Comparison of ENCODE assay signal across 8 cellular contexts in the genomic region with DNA sequence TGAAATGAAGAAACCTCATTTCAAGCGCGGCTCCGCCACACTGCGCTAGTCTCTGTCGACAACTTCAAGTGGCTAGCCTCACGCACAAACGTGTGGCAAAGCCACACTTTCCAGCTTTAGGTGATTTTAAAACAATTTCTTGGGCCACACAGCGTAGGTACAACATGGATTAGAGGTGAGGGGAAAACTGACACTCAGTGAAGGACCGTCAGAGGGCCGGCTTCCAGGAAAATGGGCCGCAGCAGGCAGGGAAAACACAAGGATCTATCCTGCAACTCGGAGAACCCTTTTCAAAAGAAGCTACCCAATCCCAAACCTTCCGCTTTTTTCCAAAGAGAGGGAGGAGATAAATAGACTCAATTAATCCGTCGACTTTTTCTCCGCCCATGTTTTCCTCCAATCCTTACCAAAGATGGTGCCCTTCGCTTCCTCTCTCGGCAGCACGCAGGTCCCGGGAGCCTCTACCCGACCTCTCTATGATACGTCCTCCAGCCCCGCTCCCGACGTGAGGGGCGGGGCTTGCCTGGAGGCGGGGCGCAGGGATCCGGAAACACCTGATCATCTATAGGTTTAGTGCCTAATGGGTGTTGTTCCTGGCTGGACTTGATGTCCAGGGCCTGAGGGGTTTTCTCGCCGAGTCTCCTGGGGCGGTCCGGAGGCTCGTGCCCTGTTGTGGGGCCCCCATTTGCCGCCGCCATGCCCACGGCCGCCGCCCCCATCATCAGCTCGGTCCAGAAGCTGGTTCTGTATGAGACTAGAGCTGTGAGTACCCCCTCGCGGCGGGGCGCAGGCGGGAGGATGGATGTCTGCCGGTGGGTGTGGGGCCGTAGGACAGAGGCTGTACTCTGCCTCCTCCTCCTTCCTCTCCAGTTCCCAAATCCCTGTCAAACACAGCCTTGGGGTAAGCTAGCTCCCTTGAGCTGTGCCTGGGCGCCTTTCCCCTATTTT. TPM values are rescaled to one million over a fixed set of nuclear protein-coding genes. Genes with fewer than 3 reads are reported as not detected.
DNase-seq lines count a peak whose midpoint lies in the region; ATAC-seq, FAIRE-seq and TF ChIP-seq lines count a peak whose summit lies in the region.

A gene (minus strand): TSS at position 463 of the 948 bp plus-strand sequence. CDS start 15,457 bp downstream, outside the sequence.
A gene (plus strand): TSS at position 557 of the 948 bp plus-strand sequence. CDS start 140 bp downstream, at position 697.

- H3K9ac ChIP-seq in neural cell (ENCODE audit: low read length): peak within 1 kb of the TSS; percentile 86

- H4K20me1 ChIP-seq in neural cell (ENCODE audit: insufficient read depth): no peaks in the 10 kb centered on the region

- DNase-seq in ELR (ENCODE audit: low read depth) (peak; percentile 95), H54 (ENCODE audit: insufficient read length, low spot score) (peak; percentile 65), LoVo (ENCODE audit: low spot score) (peak; percentile 93), RWPE2 (ENCODE audit: low spot score) (peak; percentile 90), fibroblast of the conjunctiva (ENCODE audit: low read depth) (peak; percentile 86), stomach (peak; percentile 95)
- peak; percentile 96 for DNase-seq in activated effector memory CD4-positive, alpha-beta T cell treated with anti-CD3 and anti-CD28 coated beads, Interleukin-2, amount 50 U/mL, for 16 hours

- ATAC-seq in RWPE2 (ENCODE audit: low read depth): peak; percentile 97

- peak within 1 kb of the TSS; percentile 48 for H3K4me3 ChIP-seq in RWPE2 (ENCODE audit: severe bottlenecking)
- peak within 1 kb of the TSS; percentile 81 for H3K4me3 ChIP-seq in neural cell (ENCODE audit: low read length)
- H3K4me3 ChIP-seq in stomach: peak within 1 kb of the TSS; percentile 65 to 87 (median 82)

- peak within 1 kb of the TSS; percentile 97 for H2AFZ ChIP-seq in neural cell (ENCODE audit: low read depth, low read length)

- peaks cover 9% of the 10 kb centered on the region for H3K79me2 ChIP-seq in neural cell (replicated peaks; ENCODE audit: insufficient read depth, low read length)

- TF ChIP-seq EP300 in neural cell (conservative IDR thresholded peaks at IDR 0.05; ENCODE audit: poor library complexity, severe bottlenecking) (peak; percentile 16), stomach (IDR thresholded peaks at IDR 0.05) (no peak)

- H3K9me2 ChIP-seq in neural cell (ENCODE audit: insufficient read depth, low read length): no peaks in the 10 kb centered on the region

- TF ChIP-seq POLR2A in H54 (IDR thresholded peaks at IDR 0.05; ENCODE audit: low read depth, low read length) (peak; percentile 29; the same call in 1 of the 2 replicates), stomach (IDR thresholded peaks at IDR 0.05) (peak in 1 of 4 donors; percentile 7)

- FAIRE-seq in H54 (lab: Jason Lieb, UNC): peak; percentile 67

- H3K4me1 ChIP-seq in RWPE2 (ENCODE audit: insufficient read depth, poor library complexity, severe bottlenecking) (peaks cover 18% of the 10 kb centered on the region), stomach (peaks cover 0 to 38% (median 29%) of the 10 kb centered on the region in 4 donors)

- H3K27ac ChIP-seq in RWPE2 (ENCODE audit: poor library complexity, severe bottlenecking) (peak within 1 kb of the TSS; percentile 33), neural cell (ENCODE audit: low read length) (peak within 1 kb of the TSS; percentile 90), stomach (peak within 1 kb of the TSS; percentile 84 to 95 (median 90))

- TF ChIP-seq RAD21 in neural cell (conservative IDR thresholded peaks at IDR 0.05): no peak

- H3K9me3 ChIP-seq in RWPE2 (ENCODE audit: severe bottlenecking) (no peaks in the 10 kb centered on the region), neural cell (ENCODE audit: low read length) (no peaks in the 10 kb centered on the region), stomach (no peaks in the 10 kb centered on the region)

- peak within 1 kb of the TSS; percentile 81 for H3K4me2 ChIP-seq in neural cell (ENCODE audit: low read length)

- peaks cover 9% of the 10 kb centered on the region for H3F3A ChIP-seq in neural cell (ENCODE audit: insufficient read depth, low read length, poor library complexity, severe bottlenecking)

- WGBS in stomach, 5 donors: 0% methylated on average over 29 to 48 of the region's 48 CpGs

- H3K36me3 ChIP-seq in RWPE2 (ENCODE audit: low read depth) (0 out of 2 replicates have a peak, but pooled peaks cover under 1% of the 10 kb centered on the region), neural cell (ENCODE audit: insufficient read depth, low read length) (peaks cover 3% of the 10 kb centered on the region), stomach (peaks cover 0 to 5% (median 0%) of the 10 kb centered on the region in 4 donors)

- peak; percentile 35 for TF ChIP-seq CTCF in RWPE2 (IDR thresholded peaks at IDR 0.05; ENCODE audit: poor library complexity, severe bottlenecking)
- peak; percentile 69 for TF ChIP-seq CTCF in neural cell (IDR thresholded peaks at IDR 0.05; ENCODE audit: poor library complexity, severe bottlenecking)
- TF ChIP-seq CTCF in stomach (IDR thresholded peaks at IDR 0.05): peak in 1 of 7 experiments; percentile 15

- H3K27me3 ChIP-seq in RWPE2 (ENCODE audit: insufficient read depth, poor library complexity, severe bottlenecking): no peaks in the 10 kb centered on the region
- H3K27me3 ChIP-seq in neural cell (ENCODE audit: insufficient read depth, low read depth, low read length): no peaks in the 10 kb centered on the region
- no peaks in the 10 kb centered on the region for H3K27me3 ChIP-seq in stomach

- intact Hi-C loops in stomach (cut with DNase I; ENCODE audit: low total_unique reads): no loop called here

TF ChIP-seq in neural cell, 6 proteins besides CTCF, POLR2A, EP300 and RAD21:
- TF ChIP-seq EZH2 (IDR thresholded peaks at IDR 0.05; ENCODE audit: borderline replicate concordance, insufficient read depth, low read length, poor library complexity, severe bottlenecking) (no peak), SMC3 (conservative IDR thresholded peaks at IDR 0.05; ENCODE audit: poor library complexity) (no peak), MXI1 (conservative IDR thresholded peaks at IDR 0.05; ENCODE audit: poor library complexity, severe bottlenecking) (peak; percentile 63), POLR2AphosphoS5 (IDR thresholded peaks at IDR 0.05) (peak; percentile 63), TAF1 (IDR thresholded peaks at IDR 0.05; ENCODE audit: low read depth) (peak; percentile 49)
- TF ChIP-seq, protein P1, sequence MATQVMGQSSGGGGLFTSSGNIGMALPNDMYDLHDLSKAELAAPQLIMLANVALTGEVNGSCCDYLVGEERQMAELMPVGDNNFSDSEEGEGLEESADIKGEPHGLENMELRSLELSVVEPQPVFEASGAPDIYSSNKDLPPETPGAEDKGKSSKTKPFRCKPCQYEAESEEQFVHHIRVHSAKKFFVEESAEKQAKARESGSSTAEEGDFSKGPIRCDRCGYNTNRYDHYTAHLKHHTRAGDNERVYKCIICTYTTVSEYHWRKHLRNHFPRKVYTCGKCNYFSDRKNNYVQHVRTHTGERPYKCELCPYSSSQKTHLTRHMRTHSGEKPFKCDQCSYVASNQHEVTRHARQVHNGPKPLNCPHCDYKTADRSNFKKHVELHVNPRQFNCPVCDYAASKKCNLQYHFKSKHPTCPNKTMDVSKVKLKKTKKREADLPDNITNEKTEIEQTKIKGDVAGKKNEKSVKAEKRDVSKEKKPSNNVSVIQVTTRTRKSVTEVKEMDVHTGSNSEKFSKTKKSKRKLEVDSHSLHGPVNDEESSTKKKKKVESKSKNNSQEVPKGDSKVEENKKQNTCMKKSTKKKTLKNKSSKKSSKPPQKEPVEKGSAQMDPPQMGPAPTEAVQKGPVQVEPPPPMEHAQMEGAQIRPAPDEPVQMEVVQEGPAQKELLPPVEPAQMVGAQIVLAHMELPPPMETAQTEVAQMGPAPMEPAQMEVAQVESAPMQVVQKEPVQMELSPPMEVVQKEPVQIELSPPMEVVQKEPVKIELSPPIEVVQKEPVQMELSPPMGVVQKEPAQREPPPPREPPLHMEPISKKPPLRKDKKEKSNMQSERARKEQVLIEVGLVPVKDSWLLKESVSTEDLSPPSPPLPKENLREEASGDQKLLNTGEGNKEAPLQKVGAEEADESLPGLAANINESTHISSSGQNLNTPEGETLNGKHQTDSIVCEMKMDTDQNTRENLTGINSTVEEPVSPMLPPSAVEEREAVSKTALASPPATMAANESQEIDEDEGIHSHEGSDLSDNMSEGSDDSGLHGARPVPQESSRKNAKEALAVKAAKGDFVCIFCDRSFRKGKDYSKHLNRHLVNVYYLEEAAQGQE (IDR thresholded peaks at IDR 0.05; ENCODE audit: borderline replicate concordance): no peak

RNA-seq across cellular contexts. Expression of the first gene that starts in this region (rescaled TPM):
- polyA plus RNA-seq in neural cell (20.9 and 27.7 TPM in 2 replicates), stomach (10 to 100 TPM in 1 of 3 donors, 1 to 10 TPM in 2; 3.8 to 11.2 (median 4.3) TPM)
- polyA minus RNA-seq in neural cell: 33.4 and 47.1 TPM in 2 replicates
- 10 to 100 TPM in 3 of 5 donors, 1 to 10 TPM in 2; 6.7 to 20.3 (median 15.9) TPM for total RNA-seq in stomach

RNA-seq across cellular contexts. Expression of the second gene that starts in this region (rescaled TPM):
- polyA plus RNA-seq in neural cell: 35.4 and 36.9 TPM in 2 replicates
- 44.6 and 47.0 TPM in 2 replicates for polyA minus RNA-seq in neural cell
- total RNA-seq in stomach: 10 to 100 TPM in 2 of 5 donors, 1 to 10 TPM in 3; 5.8 to 29.0 (median 8.5) TPM
- 1 to 10 TPM; 6.7 to 9.5 (median 7.2) TPM for polyA plus RNA-seq in stomach

Comparison
In these comparisons a context has a peak if more than half of its experiments do, and no peak if none do; other contexts are left out.
1. Peak in every context shown above with its lines: DNase-seq, ATAC-seq, H3K4me3 ChIP-seq and H3K27ac ChIP-seq.
2. H3K27ac ChIP-seq: peak in every context shown above with its lines; median percentile 90 in neural cell; 90 in stomach; 33 in RWPE2.